ENCODE assay signal across 1 cellular context in genomic region chr6:18406955-18407738, GRCh38.
TF ChIP-seq lines count a peak whose summit lies in the region.

No MANE protein-coding gene starts in this region.

TF ChIP-seq in SK-N-SH, 30 proteins besides CTCF, POLR2A, EP300 and RAD21:
- TF ChIP-seq REST (IDR thresholded peaks at IDR 0.05; ENCODE audit: low read depth, low read length) (no peak), TCF12 (IDR thresholded peaks at IDR 0.05) (peak; percentile 41), NFIC (IDR thresholded peaks at IDR 0.05; ENCODE audit: borderline replicate concordance) (0 out of 2 replicates have a peak, but pooled peaks have one; percentile 17), FOSL2 (IDR thresholded peaks at IDR 0.05; ENCODE audit: borderline replicate concordance, low read depth) (peak; percentile 13; the same call in 1 of the 2 replicates), USF2 (IDR thresholded peaks at IDR 0.05; ENCODE audit: borderline replicate concordance, low read depth, low read length) (no peak), JUND (IDR thresholded peaks at IDR 0.05) (peak; percentile 20; the same call in 1 of the 2 replicates), RXRA (IDR thresholded peaks at IDR 0.05; ENCODE audit: borderline replicate concordance, low read depth) (0 out of 2 replicates have a peak, but pooled peaks have one; percentile 12)
- TF ChIP-seq, protein P1, sequence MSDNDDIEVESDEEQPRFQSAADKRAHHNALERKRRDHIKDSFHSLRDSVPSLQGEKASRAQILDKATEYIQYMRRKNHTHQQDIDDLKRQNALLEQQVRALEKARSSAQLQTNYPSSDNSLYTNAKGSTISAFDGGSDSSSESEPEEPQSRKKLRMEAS (IDR thresholded peaks at IDR 0.05; ENCODE audit: low read depth) = no peak
